27 cellular contexts compared by ENCODE assay signal in genomic region chr7:71017602-71018001, GRCh38.
"Had no signal": no experiment of that assay in that cellular context is flagged by ENCODE, and none has a peak within 500 bp of the region (broad histone marks: within the 10 kb centered on the region; RNA-seq: fewer than 3 reads in every experiment).

No MANE protein-coding gene starts in this region.

- H3K9me3 ChIP-seq: heart right ventricle, left ventricle myocardium inferior, pancreas, prostate gland, suprapubic skin, thoracic aorta, tibial artery, upper lobe of right lung had no signal

- H3K27me3 Mint-ChIP-seq: naive B cell; stimulated activated naive CD8-positive, alpha-beta T cell treated with anti-CD3 and anti-CD28 coated beads, Interleukin-15, Interleukin-2, amounts not matched to agents 100 ng/mL and 50 ng/mL, for 24 hours had no signal

- H3K27ac ChIP-seq: heart right ventricle, hepatocyte, left ventricle myocardium inferior, pancreas, prostate gland, spleen, suprapubic skin, thoracic aorta, tibial artery, upper lobe of right lung had no signal

- H3K79me2 ChIP-seq: hepatocyte had no signal

- H3K4me1 Mint-ChIP-seq: naive B cell; natural killer cell; stimulated activated effector memory CD8-positive, alpha-beta T cell treated with anti-CD3 and anti-CD28 coated beads, Interleukin-12 subunit alpha, Interleukin-12 subunit beta, amount 100 ng/mL, for 72 hours had no signal

- H3K27ac Mint-ChIP-seq: mesothelial cell of epicardium; naive B cell; natural killer cell; stimulated activated effector memory CD8-positive, alpha-beta T cell treated with anti-CD3 and anti-CD28 coated beads, Interleukin-12 subunit alpha, Interleukin-12 subunit beta, amount 100 ng/mL, for 72 hours; stimulated activated naive CD8-positive, alpha-beta T cell treated with anti-CD3 and anti-CD28 coated beads, Interleukin-15, Interleukin-2, amounts not matched to agents 100 ng/mL and 50 ng/mL, for 24 hours had no signal

- DNase-seq: heart right ventricle; islet precursor cell; left ventricle myocardium inferior; mesenchymal stem cell; naive B cell; natural killer cell; nucleus accumbens; pancreas; posterior cingulate gyrus; retina; right cardiac atrium; small intestine; spleen; stimulated activated CD4-positive, alpha-beta T cell treated with anti-CD3 and anti-CD28 coated beads, Interleukin-4, amount 100 ng/mL, for 24 hours; stimulated activated naive CD4-positive, alpha-beta T cell; tibial artery; trophoblast cell; upper lobe of right lung had no signal

- H3K4me1 ChIP-seq: heart right ventricle, left ventricle myocardium inferior, pancreas, prostate gland, spleen, upper lobe of right lung had no signal

- H3K4me3 ChIP-seq: heart right ventricle, hepatocyte, left ventricle myocardium inferior, lung, pancreas, prostate gland, spleen, suprapubic skin, thoracic aorta, tibial artery, upper lobe of right lung had no signal

- FAIRE-seq: pancreas, small intestine, urothelium cell line had no signal

- H2AFZ ChIP-seq: hepatocyte had no signal

- H3K4me3 Mint-ChIP-seq: mesothelial cell of epicardium; naive B cell; natural killer cell; stimulated activated effector memory CD8-positive, alpha-beta T cell treated with anti-CD3 and anti-CD28 coated beads, Interleukin-12 subunit alpha, Interleukin-12 subunit beta, amount 100 ng/mL, for 72 hours; stimulated activated naive CD8-positive, alpha-beta T cell treated with anti-CD3 and anti-CD28 coated beads, Interleukin-15, Interleukin-2, amounts not matched to agents 100 ng/mL and 50 ng/mL, for 24 hours had no signal

- H3K4me2 ChIP-seq: hepatocyte had no signal

- H3K27me3 ChIP-seq: heart right ventricle, hepatocyte, pancreas, spleen, suprapubic skin, tibial artery, upper lobe of right lung had no signal

- H3K36me3 ChIP-seq: heart right ventricle, left ventricle myocardium inferior, pancreas, prostate gland, spleen, suprapubic skin, thoracic aorta, tibial artery, upper lobe of right lung had no signal

- H3K36me3 Mint-ChIP-seq: mesothelial cell of epicardium; natural killer cell; stimulated activated effector memory CD8-positive, alpha-beta T cell treated with anti-CD3 and anti-CD28 coated beads, Interleukin-12 subunit alpha, Interleukin-12 subunit beta, amount 100 ng/mL, for 72 hours had no signal
